8 cellular contexts compared by ENCODE assay signal in genomic region chr12:124032265-124032886, GRCh38. TPM values are rescaled to one million over a fixed set of nuclear protein-coding genes. Genes with fewer than 3 reads are reported as not detected.
DNase-seq lines count a peak whose midpoint lies in the region; ATAC-seq and TF ChIP-seq lines count a peak whose summit lies in the region.

No MANE protein-coding gene starts in this region.

- H3K4me2 ChIP-seq in neural cell (ENCODE audit: low read length): no peak overlapping the region

- peak; percentile 54 for TF ChIP-seq RAD21 in neural cell (conservative IDR thresholded peaks at IDR 0.05)

- no peak overlapping the region for H3K9ac ChIP-seq in neural cell (ENCODE audit: low read length)

- H3K36me3 ChIP-seq in neural cell (ENCODE audit: insufficient read depth, low read length): no peaks in the 10 kb centered on the region

- H3K4me3 ChIP-seq in neural cell (ENCODE audit: low read length): no peak overlapping the region

- ATAC-seq in activated CD4-positive, alpha-beta T cell treated with anti-CD3 and anti-CD28 coated beads for 36 hours: peak; percentile 57
- ATAC-seq in HG03432 (IDR thresholded peaks at IDR 0.05; ENCODE audit: unreplicated experiment): no peak

- CTCF ChIA-PET in activated CD4-positive, alpha-beta T cell treated with anti-CD3 and anti-CD28 coated beads for 36 hours (lab: Charles Lee): interaction anchor here (0.6 to 3.8 kb wide), 21 partner anchors 8 to 735 kb away, joined by 3 to 22 read pairs (median 3); no protein-coding TSS in a partner anchor

- H3K9me3 ChIP-seq in neural cell (ENCODE audit: low read length): no peaks in the 10 kb centered on the region

- no peaks in the 10 kb centered on the region for H3K27me3 ChIP-seq in neural cell (ENCODE audit: insufficient read depth, low read depth, low read length)

- peak; percentile 65 for TF ChIP-seq CTCF in neural cell (IDR thresholded peaks at IDR 0.05; ENCODE audit: poor library complexity, severe bottlenecking)

- no peak overlapping the region for H3K4me3 Mint-ChIP-seq in activated CD4-positive, alpha-beta T cell treated with anti-CD3 and anti-CD28 coated beads for 36 hours

- intact Hi-C loops in activated CD4-positive, alpha-beta T cell treated with anti-CD3 and anti-CD28 coated beads for 36 hours (cut with DNase I, micrococcal nuclease): loop anchor here (1.0 to 2.0 kb wide), 2 partner anchors 127 to 128 kb away; no protein-coding TSS in a partner anchor

- no peak overlapping the region for H3K27ac Mint-ChIP-seq in activated CD4-positive, alpha-beta T cell treated with anti-CD3 and anti-CD28 coated beads for 36 hours

- POLR2A ChIA-PET in activated CD4-positive, alpha-beta T cell treated with anti-CD3 and anti-CD28 coated beads for 36 hours (lab: Charles Lee): interaction anchor here (0.7 kb wide), 1 partner anchor 508 kb away, joined by 3 read pairs; no protein-coding TSS in a partner anchor

- no peaks in the 10 kb centered on the region for H4K20me1 ChIP-seq in neural cell (ENCODE audit: insufficient read depth)

- peak; percentile 46 for DNase-seq in activated CD4-positive, alpha-beta T cell treated with anti-CD3 and anti-CD28 coated beads for 36 hours
- DNase-seq in activated CD4-positive, alpha-beta T cell treated with anti-CD3 and anti-CD28 coated beads, Interleukin-2, amount 50 U/mL, for 1 hour: no peak
- peak; percentile 78 for DNase-seq in KBM-7
- peak; percentile 5 for DNase-seq in SKM-1 treated with dmso at 0.1 percent for 144 hours (lab: John Stamatoyannopoulos, UW; ENCODE audit: unreplicated experiment)
- peak; percentile 82 for DNase-seq in fibroblast of peridontal ligament (ENCODE audit: extremely low read depth)
- no peak for DNase-seq in T-helper 1 cell

- no peaks in the 10 kb centered on the region for H3K4me1 Mint-ChIP-seq in activated CD4-positive, alpha-beta T cell treated with anti-CD3 and anti-CD28 coated beads for 36 hours

- H3K79me2 ChIP-seq in neural cell (replicated peaks; ENCODE audit: insufficient read depth, low read length): no peaks in the 10 kb centered on the region

- H2AFZ ChIP-seq in neural cell (ENCODE audit: low read depth, low read length): no peak overlapping the region

- no peaks in the 10 kb centered on the region for H3K9me2 ChIP-seq in neural cell (ENCODE audit: insufficient read depth, low read length)

- no peaks in the 10 kb centered on the region for H3K36me3 Mint-ChIP-seq in activated CD4-positive, alpha-beta T cell treated with anti-CD3 and anti-CD28 coated beads for 36 hours (ENCODE audit: low read depth)

- H3K27ac ChIP-seq in neural cell (ENCODE audit: low read length): no peak overlapping the region

- no peaks in the 10 kb centered on the region for H3K9me3 Mint-ChIP-seq in activated CD4-positive, alpha-beta T cell treated with anti-CD3 and anti-CD28 coated beads for 36 hours (ENCODE audit: low read depth)

- peaks cover 2% of the 10 kb centered on the region for H3K27me3 Mint-ChIP-seq in activated CD4-positive, alpha-beta T cell treated with anti-CD3 and anti-CD28 coated beads for 36 hours

- TF ChIP-seq EP300 in neural cell (conservative IDR thresholded peaks at IDR 0.05; ENCODE audit: poor library complexity, severe bottlenecking): no peak

- no peaks in the 10 kb centered on the region for H3F3A ChIP-seq in neural cell (ENCODE audit: insufficient read depth, low read length, poor library complexity, severe bottlenecking)

- in situ Hi-C loops in KBM-7 (cut with MboI; ENCODE audit: low pct_unique_long_range_greater_than_20kb, low sequenced_read_pairs): no loop called here

TF ChIP-seq in neural cell, 6 proteins besides CTCF, POLR2A, EP300 and RAD21:
- no peak for TF ChIP-seq POLR2AphosphoS5 (IDR thresholded peaks at IDR 0.05)
- TF ChIP-seq SMC3 (conservative IDR thresholded peaks at IDR 0.05; ENCODE audit: poor library complexity): peak; percentile 62

RNA-seq across cellular contexts. Expression of gene ZNF664, which starts 59.4 kb away (rescaled TPM):
- total RNA-seq in activated CD4-positive, alpha-beta T cell treated with anti-CD3 and anti-CD28 coated beads for 36 hours: 10 to 100 TPM; 46.4 to 48.3 TPM
- 146 and 152 TPM in 2 replicates for polyA plus RNA-seq in neural cell
- polyA minus RNA-seq in neural cell: 149 and 186 TPM in 2 replicates

RNA-seq across cellular contexts. Expression of gene CCDC92, which starts 59.7 kb away (rescaled TPM):
- total RNA-seq in activated CD4-positive, alpha-beta T cell treated with anti-CD3 and anti-CD28 coated beads for 36 hours: 10 to 100 TPM in 1 of 2 experiments, 1 to 10 TPM in 1; 8.7 to 11.0 TPM
- 11.3 and 12.4 TPM in 2 replicates for polyA plus RNA-seq in neural cell
- polyA minus RNA-seq in neural cell: 38.5 and 50.9 TPM in 2 replicates

Comparison
In these comparisons a context has a peak if more than half of its experiments do, and no peak if none do; other contexts are left out.
1. DNase-seq: peak in activated CD4-positive, alpha-beta T cell treated with anti-CD3 and anti-CD28 coated beads for 36 hours (single experiment), KBM-7 (single experiment), SKM-1 treated with dmso at 0.1 percent for 144 hours (single experiment) and fibroblast of peridontal ligament (single experiment); none in activated CD4-positive, alpha-beta T cell treated with anti-CD3 and anti-CD28 coated beads, Interleukin-2, amount 50 U/mL, for 1 hour (single experiment) and T-helper 1 cell (0 of 5).